In the genomic region with DNA sequence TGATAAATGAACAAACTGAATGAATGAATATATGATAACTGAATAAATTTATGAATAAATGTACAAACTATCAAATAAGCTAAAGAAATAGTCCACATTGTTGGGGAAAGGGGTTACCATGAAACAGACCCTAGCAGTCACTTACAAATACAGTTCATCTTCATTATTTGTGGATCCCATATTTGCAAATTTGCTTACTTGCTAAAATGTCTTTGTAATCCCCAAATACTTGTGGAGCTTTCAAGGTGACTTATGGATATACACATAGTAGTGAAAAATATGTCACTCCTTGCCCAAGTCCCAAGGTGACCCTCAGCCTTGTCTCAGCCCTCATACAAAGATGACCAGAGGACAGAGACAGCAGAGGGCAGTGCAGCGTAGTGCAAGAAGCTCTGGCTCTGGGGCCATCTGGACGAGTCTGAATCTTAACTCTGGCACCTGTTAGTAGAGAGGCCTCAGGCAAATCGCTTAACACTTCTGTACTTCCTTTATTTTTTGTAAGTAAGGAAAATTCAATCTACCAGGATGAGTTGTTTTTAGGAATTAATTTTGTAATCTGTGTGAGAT, we compare ENCODE assay signal across 9 cellular contexts. TPM values are rescaled to one million over a fixed set of nuclear protein-coding genes. Genes with fewer than 3 reads are reported as not detected.
DNase-seq lines count a peak whose midpoint lies in the region; ATAC-seq and TF ChIP-seq lines count a peak whose summit lies in the region.
"Had no signal": no experiment of that assay in that cellular context is flagged by ENCODE, and none has a peak within 500 bp of the region (broad histone marks: within the 10 kb centered on the region; RNA-seq: fewer than 3 reads in every experiment).

No MANE protein-coding gene starts in this region.

- H3K79me2 ChIP-seq in DND-41 (ENCODE audit: insufficient read depth, low read length) (no peaks in the 10 kb centered on the region), SK-N-SH (ENCODE audit: insufficient read depth) (no peaks in the 10 kb centered on the region)

- intact Hi-C loops in ovary (cut with DNase I) = loop anchor here in 1 of 4 donors (10.0 kb wide), 1 partner anchor 111 kb away; the partner anchor contains the start of gene ZNF638

- 11% methylated on average over 3 of the region's 3 CpGs for WGBS in SK-N-SH (ENCODE audit: low lambda C conversion rate)
- WGBS in ovary, 3 donors = 26 to 50% (median 36%) methylated on average over 3 of the region's 3 CpGs

- H3K27ac ChIP-seq in DND-41 (ENCODE audit: low read length) (no peak overlapping the region), SK-N-SH (ENCODE audit: low read depth in 2 of 2, low read length in 1 of 2) (no peak overlapping the region), ovary (no peak overlapping the region)

- ATAC-seq in DND-41 (ENCODE audit: insufficient read depth, low read depth) (no peak), HG03571 (IDR thresholded peaks at IDR 0.05; ENCODE audit: unreplicated experiment) (no peak)

- H4K20me1 ChIP-seq in DND-41 (ENCODE audit: insufficient read depth, low read length) = no peaks in the 10 kb centered on the region
- no peaks in the 10 kb centered on the region for H4K20me1 ChIP-seq in SK-N-SH (ENCODE audit: insufficient read depth)

- no peak overlapping the region for H3K4me2 ChIP-seq in DND-41 (ENCODE audit: insufficient read depth, low read length)
- H3K4me2 ChIP-seq in SK-N-SH = no peak overlapping the region

- DNase-seq in DND-41 = no peak
- DNase-seq in LNCaP clone FGC (ENCODE audit: low read depth) = peak; percentile 35
- peak; percentile 52 for DNase-seq in SK-N-SH
- DNase-seq in foreskin fibroblast = peak; percentile 17 to 58
- DNase-seq in ovary = peak; percentile 36 to 61 (median 54)
- no peak for DNase-seq in NCI-H187 treated with DMSO at 0.1 percent for 48 hours (lab: John Stamatoyannopoulos, UW)
- DNase-seq in stimulated activated CD4-positive, alpha-beta T cell treated with anti-CD3 and anti-CD28 coated beads, Interleukin-12 subunit alpha, Interleukin-12 subunit beta, amount 100 ng/mL, for 4 hours = no peak
- DNase-seq: activated B cell treated with CpG ODN at 0.5 μM for 24 hours had no signal

- TF ChIP-seq CTCF in DND-41 (IDR thresholded peaks at IDR 0.05; ENCODE audit: borderline replicate concordance, extremely low read depth, low read length, poor library complexity, severe bottlenecking) = peak; percentile 23
- TF ChIP-seq CTCF in LNCaP clone FGC (IDR thresholded peaks at IDR 0.05; ENCODE audit: control insufficient read depth, extremely low read depth, insufficient read depth) = peak; percentile 69
- TF ChIP-seq CTCF in SK-N-SH (IDR thresholded peaks at IDR 0.05) = peak; percentile 60
- peak; percentile 34 for TF ChIP-seq CTCF in foreskin fibroblast (IDR thresholded peaks at IDR 0.05; ENCODE audit: low read depth, low read length)
- peak in 2 of 3 donors; percentile 10 to 26 for TF ChIP-seq CTCF in ovary (IDR thresholded peaks at IDR 0.05)

- POLR2A ChIA-PET in SK-N-SH (lab: Yijun Ruan, JAX) = no interaction called here

- TF ChIP-seq EP300 in SK-N-SH (IDR thresholded peaks at IDR 0.05; ENCODE audit: borderline replicate concordance in 1 of 2, low read depth in 1 of 2, low read length in 1 of 2) (no peak), ovary (IDR thresholded peaks at IDR 0.05) (no peak)

- H3K36me3 ChIP-seq in DND-41 (ENCODE audit: insufficient read depth, low read length) (no peaks in the 10 kb centered on the region), SK-N-SH (replicated peaks in 1 of 2; ENCODE audit: control insufficient read depth in 1 of 2, insufficient read depth in 2 of 2, low read length in 1 of 2) (no peaks in the 10 kb centered on the region), ovary (no peaks in the 10 kb centered on the region)

- peak; percentile 90 for TF ChIP-seq RAD21 in SK-N-SH (IDR thresholded peaks at IDR 0.05; ENCODE audit: low read length)

- peaks cover 17% of the 10 kb centered on the region for H3K27me3 ChIP-seq in DND-41 (ENCODE audit: insufficient read depth, low read length, poor library complexity)
- H3K27me3 ChIP-seq in SK-N-SH (ENCODE audit: insufficient read depth) = no peaks in the 10 kb centered on the region
- no peaks in the 10 kb centered on the region for H3K27me3 ChIP-seq in ovary

- peaks cover 3% of the 10 kb centered on the region for H3F3A ChIP-seq in SK-N-SH (replicated peaks; ENCODE audit: insufficient read depth)

- H2AFZ ChIP-seq in DND-41 (ENCODE audit: low read depth, low read length) (no peak overlapping the region), SK-N-SH (ENCODE audit: low read depth) (no peak overlapping the region)

- no peaks in the 10 kb centered on the region for H3K4me1 ChIP-seq in DND-41 (ENCODE audit: insufficient read depth, low read length)
- peaks cover 0 to 4% of the 10 kb centered on the region in 2 experiments; a peak in 1 of 4 replicates for H3K4me1 ChIP-seq in SK-N-SH (ENCODE audit: control insufficient read depth in 1 of 2, insufficient read depth in 2 of 2, low read depth in 1 of 2, low read length in 1 of 2)
- peaks cover 1% of the 10 kb centered on the region for H3K4me1 ChIP-seq in ovary (ENCODE audit: insufficient read depth)

- CTCF ChIA-PET in SK-N-SH (lab: Yijun Ruan, JAX) = interaction anchor here (0.6 to 4.6 kb wide), 38 partner anchors 9 to 292 kb away, joined by 3 to 47 read pairs (median 4); partner anchors contain the start of gene ZNF638

- H3K9me3 ChIP-seq in DND-41 (ENCODE audit: insufficient read depth, low read length, severe bottlenecking) (no peaks in the 10 kb centered on the region), SK-N-SH (no peaks in the 10 kb centered on the region), ovary (no peaks in the 10 kb centered on the region)

- TF ChIP-seq POLR2A in ovary (IDR thresholded peaks at IDR 0.05) = no peak

- H3K9me2 ChIP-seq in SK-N-SH = no peaks in the 10 kb centered on the region

- H3K4me3 ChIP-seq in DND-41 (ENCODE audit: low read depth in 1 of 2, low read length in 2 of 2) = no peak overlapping the region
- no peak overlapping the region for H3K4me3 ChIP-seq in LNCaP clone FGC (ENCODE audit: low read depth, low read length)
- H3K4me3 ChIP-seq in SK-N-SH (ENCODE audit: low read depth in 2 of 2, low read length in 1 of 2) = no peak overlapping the region
- no peak overlapping the region for H3K4me3 ChIP-seq in foreskin fibroblast (ENCODE audit: low read depth in 1 of 2, low read length in 2 of 2)
- H3K4me3 ChIP-seq in ovary = no peak overlapping the region

- H3K9ac ChIP-seq in DND-41 (ENCODE audit: low read depth, low read length) (no peak overlapping the region), SK-N-SH (no peak overlapping the region)

TF ChIP-seq in SK-N-SH, 30 proteins besides CTCF, POLR2A, EP300 and RAD21:
- peak; percentile 70 for TF ChIP-seq SMC3 (IDR thresholded peaks at IDR 0.05; ENCODE audit: low read depth, low read length)
- peak; percentile 77 for TF ChIP-seq RCOR1 (IDR thresholded peaks at IDR 0.05; ENCODE audit: low read length)
- TF ChIP-seq, protein P1, sequence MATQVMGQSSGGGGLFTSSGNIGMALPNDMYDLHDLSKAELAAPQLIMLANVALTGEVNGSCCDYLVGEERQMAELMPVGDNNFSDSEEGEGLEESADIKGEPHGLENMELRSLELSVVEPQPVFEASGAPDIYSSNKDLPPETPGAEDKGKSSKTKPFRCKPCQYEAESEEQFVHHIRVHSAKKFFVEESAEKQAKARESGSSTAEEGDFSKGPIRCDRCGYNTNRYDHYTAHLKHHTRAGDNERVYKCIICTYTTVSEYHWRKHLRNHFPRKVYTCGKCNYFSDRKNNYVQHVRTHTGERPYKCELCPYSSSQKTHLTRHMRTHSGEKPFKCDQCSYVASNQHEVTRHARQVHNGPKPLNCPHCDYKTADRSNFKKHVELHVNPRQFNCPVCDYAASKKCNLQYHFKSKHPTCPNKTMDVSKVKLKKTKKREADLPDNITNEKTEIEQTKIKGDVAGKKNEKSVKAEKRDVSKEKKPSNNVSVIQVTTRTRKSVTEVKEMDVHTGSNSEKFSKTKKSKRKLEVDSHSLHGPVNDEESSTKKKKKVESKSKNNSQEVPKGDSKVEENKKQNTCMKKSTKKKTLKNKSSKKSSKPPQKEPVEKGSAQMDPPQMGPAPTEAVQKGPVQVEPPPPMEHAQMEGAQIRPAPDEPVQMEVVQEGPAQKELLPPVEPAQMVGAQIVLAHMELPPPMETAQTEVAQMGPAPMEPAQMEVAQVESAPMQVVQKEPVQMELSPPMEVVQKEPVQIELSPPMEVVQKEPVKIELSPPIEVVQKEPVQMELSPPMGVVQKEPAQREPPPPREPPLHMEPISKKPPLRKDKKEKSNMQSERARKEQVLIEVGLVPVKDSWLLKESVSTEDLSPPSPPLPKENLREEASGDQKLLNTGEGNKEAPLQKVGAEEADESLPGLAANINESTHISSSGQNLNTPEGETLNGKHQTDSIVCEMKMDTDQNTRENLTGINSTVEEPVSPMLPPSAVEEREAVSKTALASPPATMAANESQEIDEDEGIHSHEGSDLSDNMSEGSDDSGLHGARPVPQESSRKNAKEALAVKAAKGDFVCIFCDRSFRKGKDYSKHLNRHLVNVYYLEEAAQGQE (IDR thresholded peaks at IDR 0.05; ENCODE audit: low read depth, low read length) = no peak
- peak; percentile 8 for TF ChIP-seq CHD2 (IDR thresholded peaks at IDR 0.05; ENCODE audit: low read length, partially characterized antibody)

RNA-seq across cellular contexts. Expression of gene PAIP2B, which starts 3.1 kb away (rescaled TPM):
- 0.20 and 0.23 TPM in 2 replicates for polyA plus RNA-seq in SK-N-SH (2012; rRNA removed)
- polyA plus RNA-seq in SK-N-SH (2012; cell fraction: cytosol; rRNA removed) = 0.38 and 0.40 TPM in 2 replicates
- 0.08 and 0.14 TPM in 2 replicates for polyA plus RNA-seq in SK-N-SH (2012; cell fraction: nucleus; rRNA removed)
- total RNA-seq in ovary = 10 to 100 TPM in 6 of 7 donors, 1 to 10 TPM in 1; 9.0 to 20.7 (median 19.3) TPM
- 1 to 10 TPM; 8.9 to 9.0 TPM for polyA plus RNA-seq in ovary

Comparison
In these comparisons a context has a peak if more than half of its experiments do, and no peak if none do; other contexts are left out.
1. DNase-seq: peak in LNCaP clone FGC (single experiment), SK-N-SH (single experiment), foreskin fibroblast (2 of 2) and ovary (5 of 5); none in DND-41 (single experiment), NCI-H187 treated with DMSO at 0.1 percent for 48 hours (single experiment) and stimulated activated CD4-positive, alpha-beta T cell treated with anti-CD3 and anti-CD28 coated beads, Interleukin-12 subunit alpha, Interleukin-12 subunit beta, amount 100 ng/mL, for 4 hours (single experiment).
2. CTCF ChIP-seq: peak in every context shown above with its lines; median percentile 69 in LNCaP clone FGC; 60 in SK-N-SH; 34 in foreskin fibroblast; 23 in DND-41; 18 in ovary.